Comparison of ENCODE assay signal across 17 cellular contexts in genomic region chr9:15180124-15180523, GRCh38.
"Had no signal": no experiment of that assay in that cellular context is flagged by ENCODE, and none has a peak within 500 bp of the region (broad histone marks: within the 10 kb centered on the region; RNA-seq: fewer than 3 reads in every experiment).

No MANE protein-coding gene starts in this region.

- DNase-seq: activated CD4-positive, alpha-beta T cell treated with anti-CD3 and anti-CD28 coated beads for 48 hours; activated CD8-positive, alpha-beta memory T cell treated with anti-CD3 and anti-CD28 coated beads for 24 hours; activated naive CD4-positive, alpha-beta T cell; adrenal gland; dermis blood vessel endothelial cell; effector memory CD8-positive, alpha-beta T cell; foreskin keratinocyte; head of caudate nucleus; lower lobe of right lung; nucleus accumbens; posterior cingulate gyrus; retina; substantia nigra; T-helper 2 cell; transverse colon had no signal

- H3K36me3 Mint-ChIP-seq: stimulated activated memory B cell treated with anti-CD40 and anti-IgM and Interleukin-4, amounts not matched to agents 10 μg/mL and 1 μg/mL and 100 μg/mL, for 72 hours had no signal

- H3K36me3 ChIP-seq: adrenal gland had no signal

- H3K4me3 Mint-ChIP-seq: effector memory CD8-positive, alpha-beta T cell; nephron; stimulated activated memory B cell treated with anti-CD40 and anti-IgM and Interleukin-4, amounts not matched to agents 10 μg/mL and 1 μg/mL and 100 μg/mL, for 72 hours had no signal

- H3K27ac ChIP-seq: adrenal gland, foreskin keratinocyte, lower lobe of right lung, transverse colon had no signal

- H3K27me3 ChIP-seq: adrenal gland, foreskin keratinocyte, transverse colon had no signal

- H3K27me3 Mint-ChIP-seq: effector memory CD8-positive, alpha-beta T cell; stimulated activated memory B cell treated with anti-CD40 and anti-IgM and Interleukin-4, amounts not matched to agents 10 μg/mL and 1 μg/mL and 100 μg/mL, for 72 hours had no signal

- H3K4me3 ChIP-seq: adrenal gland, lower lobe of right lung, transverse colon had no signal

- H3K4me1 ChIP-seq: adrenal gland, foreskin keratinocyte, lower lobe of right lung, transverse colon had no signal

- ATAC-seq: effector memory CD8-positive, alpha-beta T cell; foreskin keratinocyte; lower lobe of right lung; stimulated activated memory B cell treated with anti-CD40 and anti-IgM and Interleukin-4, amounts not matched to agents 10 μg/mL and 1 μg/mL and 100 μg/mL, for 72 hours had no signal

- H3K9me3 Mint-ChIP-seq: effector memory CD8-positive, alpha-beta T cell; nephron; stimulated activated memory B cell treated with anti-CD40 and anti-IgM and Interleukin-4, amounts not matched to agents 10 μg/mL and 1 μg/mL and 100 μg/mL, for 72 hours had no signal

- H3K9me3 ChIP-seq: adrenal gland, lower lobe of right lung, transverse colon had no signal

- H3K27ac Mint-ChIP-seq: nephron; stimulated activated memory B cell treated with anti-CD40 and anti-IgM and Interleukin-4, amounts not matched to agents 10 μg/mL and 1 μg/mL and 100 μg/mL, for 72 hours had no signal
